9 cellular contexts compared by ENCODE assay signal in the genomic region with DNA sequence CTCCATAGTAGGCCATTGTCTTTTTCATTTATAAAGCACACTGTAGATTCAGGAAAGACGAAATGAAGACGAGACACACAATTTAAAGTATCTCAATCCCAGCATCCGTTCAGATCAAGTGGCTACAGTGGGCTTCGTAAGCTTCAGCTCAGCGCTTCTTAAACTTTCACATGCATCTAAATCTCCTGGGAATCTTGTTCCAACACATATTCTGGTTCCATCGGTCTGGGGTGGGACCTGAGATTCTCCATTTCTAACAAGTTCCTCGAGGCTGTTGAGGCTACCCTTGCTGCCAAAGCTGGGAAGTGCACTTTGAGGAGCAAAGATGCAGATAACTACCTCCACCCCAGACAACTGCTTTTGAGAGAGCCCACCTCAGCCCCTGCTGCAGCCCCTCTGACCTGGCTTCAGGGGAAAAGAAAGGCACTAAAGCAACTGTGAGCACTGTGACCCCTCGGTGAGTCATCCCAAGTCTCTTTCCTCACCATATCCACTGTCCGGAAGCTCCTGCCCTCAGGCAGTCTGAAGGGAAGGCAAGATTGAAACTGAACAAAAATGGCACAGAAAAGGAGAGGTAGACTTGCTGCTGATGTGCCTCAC.
DNase-seq lines count a peak whose midpoint lies in the region; ATAC-seq and TF ChIP-seq lines count a peak whose summit lies in the region.
"Had no signal": no experiment of that assay in that cellular context is flagged by ENCODE, and none has a peak within 500 bp of the region (broad histone marks: within the 10 kb centered on the region; RNA-seq: fewer than 3 reads in every experiment).

No MANE protein-coding gene starts in this region.

- no peak for ATAC-seq in activated T-helper 17 cell treated with anti-CD3 and anti-CD28 coated beads, Interleukin-2, amount 50 U/mL, for 72 hours (replicated peaks)
- ATAC-seq in GM19455 (IDR thresholded peaks at IDR 0.05; ENCODE audit: unreplicated experiment): no peak

- H3K27ac ChIP-seq in ACC112 (ENCODE audit: low read depth, low read length): peak overlapping the region; percentile 89

- no peaks in the 10 kb centered on the region for H3K27me3 ChIP-seq in ACC112 (ENCODE audit: insufficient read depth, low read length)

- H3K4me1 Mint-ChIP-seq in HFFc6 (ENCODE audit: low read depth): peaks cover 55% of the 10 kb centered on the region
- H3K4me1 Mint-ChIP-seq in activated T-helper 17 cell treated with anti-CD3 and anti-CD28 coated beads, Interleukin-2, amount 50 U/mL, for 72 hours: peaks cover 6% of the 10 kb centered on the region

- H3K4me1 ChIP-seq in ACC112 (ENCODE audit: control insufficient read depth, insufficient read depth, low read length, unreplicated experiment): peaks cover 23% of the 10 kb centered on the region

- H3K36me3 ChIP-seq in ACC112 (ENCODE audit: insufficient read depth, low read length): no peaks in the 10 kb centered on the region

- H3K9me3 Mint-ChIP-seq in HFFc6: no peaks in the 10 kb centered on the region
- no peaks in the 10 kb centered on the region for H3K9me3 Mint-ChIP-seq in activated T-helper 17 cell treated with anti-CD3 and anti-CD28 coated beads, Interleukin-2, amount 50 U/mL, for 72 hours

- 0 out of 2 replicates have a peak overlapping the region, but pooled peaks have one; percentile 5 for H3K4me3 ChIP-seq in ACC112 (ENCODE audit: low read depth, low read length)

- no peak for TF ChIP-seq CTCF in HFFc6 (IDR thresholded peaks at IDR 0.05)

- no peaks in the 10 kb centered on the region for H3K27me3 Mint-ChIP-seq in HFFc6 (ENCODE audit: insufficient read depth)
- H3K27me3 Mint-ChIP-seq in activated T-helper 17 cell treated with anti-CD3 and anti-CD28 coated beads, Interleukin-2, amount 50 U/mL, for 72 hours: no peaks in the 10 kb centered on the region

- peak overlapping the region; percentile 97 for H3K27ac Mint-ChIP-seq in HFFc6
- peak overlapping the region; percentile 77 for H3K27ac Mint-ChIP-seq in activated T-helper 17 cell treated with anti-CD3 and anti-CD28 coated beads, Interleukin-2, amount 50 U/mL, for 72 hours

- peak overlapping the region; percentile 76 for H3K4me3 Mint-ChIP-seq in HFFc6
- H3K4me3 Mint-ChIP-seq in activated T-helper 17 cell treated with anti-CD3 and anti-CD28 coated beads, Interleukin-2, amount 50 U/mL, for 72 hours: peak overlapping the region; percentile 71

- peak; percentile 87 for DNase-seq in HFFc6
- DNase-seq in iris pigment epithelial cell (ENCODE audit: low read depth): peak; percentile 85
- no peak for DNase-seq in stimulated activated CD4-positive, alpha-beta T cell treated with anti-CD3 and anti-CD28 coated beads, Interleukin-4, amount 100 ng/mL, for 1 hour
- no peak for DNase-seq in mesenteric fat pad (ENCODE audit: low spot score)
- DNase-seq in KG1 (lab: John Stamatoyannopoulos, UW): no peak
- DNase-seq: T-helper 2 cell had no signal

- no peaks in the 10 kb centered on the region for H3K36me3 Mint-ChIP-seq in HFFc6 (ENCODE audit: low read depth)
- no peaks in the 10 kb centered on the region for H3K36me3 Mint-ChIP-seq in activated T-helper 17 cell treated with anti-CD3 and anti-CD28 coated beads, Interleukin-2, amount 50 U/mL, for 72 hours (ENCODE audit: low read depth)

- H3K79me2 ChIP-seq in ACC112 (ENCODE audit: control insufficient read depth, insufficient read depth, low read length, unreplicated experiment): no peaks in the 10 kb centered on the region

- H2AFZ ChIP-seq in ACC112 (ENCODE audit: low read length, unreplicated experiment): peak overlapping the region; percentile 4

Comparison
In these comparisons a context has a peak if more than half of its experiments do, and no peak if none do; other contexts are left out.
1. DNase-seq: peak in HFFc6 (single experiment) and iris pigment epithelial cell (single experiment); none in stimulated activated CD4-positive, alpha-beta T cell treated with anti-CD3 and anti-CD28 coated beads, Interleukin-4, amount 100 ng/mL, for 1 hour (single experiment), mesenteric fat pad (single experiment) and KG1 (single experiment).